ENCODE assay signal across 8 cellular contexts in genomic region chr6:37516076-37516919, GRCh38. TPM values are rescaled to one million over a fixed set of nuclear protein-coding genes. Genes with fewer than 3 reads are reported as not detected.
DNase-seq lines count a peak whose midpoint lies in the region; ATAC-seq and TF ChIP-seq lines count a peak whose summit lies in the region.

No MANE protein-coding gene starts in this region.

- H3K27ac ChIP-seq in C4-2B (peak overlapping the region; percentile 73), brain microvascular endothelial cell (no peak overlapping the region)

- H3K27me3 ChIP-seq in mononuclear cell (ENCODE audit: insufficient read depth, low read length) = no peaks in the 10 kb centered on the region
- H3K27me3 ChIP-seq in brain microvascular endothelial cell (replicated peaks) = peaks cover 15% of the 10 kb centered on the region

- no peaks in the 10 kb centered on the region for H3K36me3 Mint-ChIP-seq in stimulated activated naive B cell treated with anti-CD40 and anti-IgM and Interleukin-4, amounts not matched to agents 10 μg/mL and 1 μg/mL and 100 μg/mL, for 72 hours

- ATAC-seq in stimulated activated naive B cell treated with anti-CD40 and anti-IgM and Interleukin-4, amounts not matched to agents 10 μg/mL and 1 μg/mL and 100 μg/mL, for 72 hours (replicated peaks) = peak; percentile 90 to 93

- no peaks in the 10 kb centered on the region for H3K36me3 ChIP-seq in brain microvascular endothelial cell (replicated peaks)

- DNase-seq in GM20000 (ENCODE audit: low spot score) = peak; percentile 82
- DNase-seq in NCI-H1092 treated with DMSO at 0.1 percent for 48 hours (lab: John Stamatoyannopoulos, UW) = peak; percentile 85
- DNase-seq in T-helper 22 cell (ENCODE audit: low read depth) = peak; percentile 97
- DNase-seq in anterior cingulate cortex (lab: John Stamatoyannopoulos, UW) = peak in 50 of 58 donors; percentile 19 to 78 (median 48)
- peak; percentile 73 for DNase-seq in stimulated activated naive B cell treated with anti-CD40 and anti-IgM and Interleukin-4, amounts not matched to agents 10 μg/mL and 1 μg/mL and 100 μg/mL, for 72 hours
- DNase-seq in brain microvascular endothelial cell = no peak

- peaks cover 36 to 43% of the 10 kb centered on the region in 2 donors for H3K4me1 Mint-ChIP-seq in stimulated activated naive B cell treated with anti-CD40 and anti-IgM and Interleukin-4, amounts not matched to agents 10 μg/mL and 1 μg/mL and 100 μg/mL, for 72 hours

- H3K4me3 Mint-ChIP-seq in stimulated activated naive B cell treated with anti-CD40 and anti-IgM and Interleukin-4, amounts not matched to agents 10 μg/mL and 1 μg/mL and 100 μg/mL, for 72 hours = peak overlapping the region; percentile 73 to 78

- in situ Hi-C loops in brain microvascular endothelial cell (cut with HindIII; ENCODE audit: low pct_ligation_motif_present, low sequenced_read_pairs) = no loop called here

- H3K4me3 ChIP-seq in mononuclear cell (ENCODE audit: low read length) (peak overlapping the region; percentile 33), brain microvascular endothelial cell (ENCODE audit: low read depth, low read length) (no peak overlapping the region)

- H3K9me3 Mint-ChIP-seq in stimulated activated naive B cell treated with anti-CD40 and anti-IgM and Interleukin-4, amounts not matched to agents 10 μg/mL and 1 μg/mL and 100 μg/mL, for 72 hours = peaks cover 0 to 3% of the 10 kb centered on the region in 2 donors

- H3K27me3 Mint-ChIP-seq in stimulated activated naive B cell treated with anti-CD40 and anti-IgM and Interleukin-4, amounts not matched to agents 10 μg/mL and 1 μg/mL and 100 μg/mL, for 72 hours = peaks cover 0 to 20% of the 10 kb centered on the region in 2 donors

- peak overlapping the region; percentile 83 for H3K27ac Mint-ChIP-seq in stimulated activated naive B cell treated with anti-CD40 and anti-IgM and Interleukin-4, amounts not matched to agents 10 μg/mL and 1 μg/mL and 100 μg/mL, for 72 hours

- TF ChIP-seq CTCF in C4-2B (conservative IDR thresholded peaks at IDR 0.05) (no peak), GM20000 (IDR thresholded peaks at IDR 0.05; ENCODE audit: extremely low read depth, missing control alignments) (no peak), brain microvascular endothelial cell (IDR thresholded peaks at IDR 0.05; ENCODE audit: low read depth, low read length, missing control alignments) (no peak)

- peaks cover 76% of the 10 kb centered on the region for H3K4me1 ChIP-seq in mononuclear cell (ENCODE audit: insufficient read depth, low read length)

- H3K9me3 ChIP-seq in mononuclear cell (ENCODE audit: low read depth, low read length) = no peaks in the 10 kb centered on the region

RNA-seq across cellular contexts. Expression of gene CCDC167, which starts 16.6 kb away (rescaled TPM):
- 4.2 TPM for total RNA-seq in mononuclear cell
